ENCODE assay signal across 29 cellular contexts in the genomic region with DNA sequence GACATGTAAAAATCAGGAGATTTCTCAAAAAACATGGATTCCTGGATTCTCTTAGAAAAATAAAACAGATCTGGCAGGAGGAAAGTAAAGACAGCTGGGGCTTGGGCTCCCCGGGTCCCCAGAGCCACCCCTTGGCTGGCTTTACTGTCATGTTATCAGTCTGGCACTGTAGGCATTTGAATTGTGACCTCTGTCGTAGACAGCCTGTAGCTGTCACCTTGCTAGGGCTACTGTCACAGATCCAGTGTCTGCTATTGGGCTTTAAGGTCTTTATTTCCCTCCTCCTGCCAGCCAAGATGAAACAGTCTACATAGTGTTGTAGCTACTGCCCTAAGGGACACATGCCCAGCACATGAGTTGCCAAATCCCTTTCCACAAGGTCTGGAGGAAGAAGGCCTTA.
"Had no signal": no experiment of that assay in that cellular context is flagged by ENCODE, and none has a peak within 500 bp of the region (broad histone marks: within the 10 kb centered on the region; RNA-seq: fewer than 3 reads in every experiment).

No MANE protein-coding gene starts in this region.

- H3K36me3 ChIP-seq: ascending aorta, cardiac muscle cell, WERI-Rb-1 had no signal

- H3K4me3 ChIP-seq: ascending aorta, cardiac muscle cell had no signal

- H3K27me3 ChIP-seq: ascending aorta, cardiac muscle cell had no signal

- H3K4me1 Mint-ChIP-seq: activated CD4-positive, alpha-beta memory T cell treated with anti-CD3 and anti-CD28 coated beads, Interleukin-2, amount 10 ng/mL, durations not matched to agents 7 days and 5 days; activated CD8-positive, alpha-beta memory T cell treated with anti-CD3 and anti-CD28 coated beads, Interleukin-2, amount 10 ng/mL, durations not matched to agents 7 days and 5 days; activated naive CD4-positive, alpha-beta T cell treated with anti-CD3 and anti-CD28 coated beads, Interleukin-2, amount 50 U/mL, for 24 hours had no signal

- H3K4me1 ChIP-seq: ascending aorta had no signal

- H3K36me3 Mint-ChIP-seq: activated CD8-positive, alpha-beta memory T cell treated with anti-CD3 and anti-CD28 coated beads, Interleukin-2, amount 10 ng/mL, durations not matched to agents 7 days and 5 days; activated naive CD4-positive, alpha-beta T cell treated with anti-CD3 and anti-CD28 coated beads, Interleukin-2, amount 50 U/mL, for 24 hours; activated naive CD8-positive, alpha-beta T cell treated with anti-CD3 and anti-CD28 coated beads, Interleukin-2, amount 10 ng/mL, durations not matched to agents 7 days and 5 days had no signal

- DNase-seq: activated CD4-positive, alpha-beta memory T cell treated with anti-CD3 and anti-CD28 coated beads, Interleukin-2, amount 10 ng/mL, durations not matched to agents 7 days and 5 days; activated CD4-positive, alpha-beta T cell treated with anti-CD3 and anti-CD28 coated beads for 1 hour; activated CD4-positive, alpha-beta T cell treated with anti-CD3 and anti-CD28 coated beads for 48 hours; activated CD4-positive, CD25-positive, alpha-beta regulatory T cell; activated CD8-positive, alpha-beta memory T cell treated with anti-CD3 and anti-CD28 coated beads for 24 hours; activated CD8-positive, alpha-beta memory T cell treated with anti-CD3 and anti-CD28 coated beads, Interleukin-2, amount 10 ng/mL, durations not matched to agents 7 days and 5 days; activated CD8-positive, alpha-beta memory T cell treated with anti-CD3 and anti-CD28 coated beads, Interleukin-2, amount 50 U/mL, for 48 hours; activated effector memory CD4-positive, alpha-beta T cell treated with Interleukin-2 at 50 U/mL for 16 hours; activated naive CD8-positive, alpha-beta T cell treated with anti-CD3 and anti-CD28 coated beads, Interleukin-2, amount 10 ng/mL, durations not matched to agents 7 days and 5 days; activated T-cell treated with anti-CD3 and anti-CD28 coated beads, Interleukin-2, amount 50 U/mL, for 48 hours; amygdala; Karpas-422; KBM-7; NCI-H1048; NCI-H1105 treated with DMSO at 0.1 percent for 48 hours; NCI-H1436; NCI-H1694; NCI-H1930; NCI-H2081 treated with DMSO at 0.1 percent for 48 hours; NCI-H345; NCI-H524 treated with DMSO at 0.1 percent for 48 hours; SIG-M5; SW 1271; T1000; WERI-Rb-1 had no signal

- ATAC-seq: activated CD8-positive, alpha-beta memory T cell treated with anti-CD3 and anti-CD28 coated beads, Interleukin-2, amount 10 ng/mL, durations not matched to agents 7 days and 5 days; Panc1 had no signal

- H3K4me3 Mint-ChIP-seq: activated CD4-positive, alpha-beta memory T cell treated with anti-CD3 and anti-CD28 coated beads, Interleukin-2, amount 10 ng/mL, durations not matched to agents 7 days and 5 days; activated CD8-positive, alpha-beta memory T cell treated with anti-CD3 and anti-CD28 coated beads, Interleukin-2, amount 10 ng/mL, durations not matched to agents 7 days and 5 days; activated naive CD4-positive, alpha-beta T cell treated with anti-CD3 and anti-CD28 coated beads, Interleukin-2, amount 50 U/mL, for 24 hours; activated naive CD8-positive, alpha-beta T cell treated with anti-CD3 and anti-CD28 coated beads, Interleukin-2, amount 10 ng/mL, durations not matched to agents 7 days and 5 days had no signal

- H3K27ac ChIP-seq: ascending aorta, cardiac muscle cell, WERI-Rb-1 had no signal

- H3K27me3 Mint-ChIP-seq: activated CD4-positive, alpha-beta memory T cell treated with anti-CD3 and anti-CD28 coated beads, Interleukin-2, amount 10 ng/mL, durations not matched to agents 7 days and 5 days; activated CD8-positive, alpha-beta memory T cell treated with anti-CD3 and anti-CD28 coated beads, Interleukin-2, amount 10 ng/mL, durations not matched to agents 7 days and 5 days; activated naive CD4-positive, alpha-beta T cell treated with anti-CD3 and anti-CD28 coated beads, Interleukin-2, amount 50 U/mL, for 24 hours; activated naive CD8-positive, alpha-beta T cell treated with anti-CD3 and anti-CD28 coated beads, Interleukin-2, amount 10 ng/mL, durations not matched to agents 7 days and 5 days had no signal

- H3K9me3 Mint-ChIP-seq: activated CD4-positive, alpha-beta memory T cell treated with anti-CD3 and anti-CD28 coated beads, Interleukin-2, amount 10 ng/mL, durations not matched to agents 7 days and 5 days; activated naive CD4-positive, alpha-beta T cell treated with anti-CD3 and anti-CD28 coated beads, Interleukin-2, amount 50 U/mL, for 24 hours had no signal

- H3K9me3 ChIP-seq: ascending aorta had no signal

- H3K27ac Mint-ChIP-seq: activated CD4-positive, alpha-beta memory T cell treated with anti-CD3 and anti-CD28 coated beads, Interleukin-2, amount 10 ng/mL, durations not matched to agents 7 days and 5 days; activated CD8-positive, alpha-beta memory T cell treated with anti-CD3 and anti-CD28 coated beads, Interleukin-2, amount 10 ng/mL, durations not matched to agents 7 days and 5 days; activated naive CD4-positive, alpha-beta T cell treated with anti-CD3 and anti-CD28 coated beads, Interleukin-2, amount 50 U/mL, for 24 hours; activated naive CD8-positive, alpha-beta T cell treated with anti-CD3 and anti-CD28 coated beads, Interleukin-2, amount 10 ng/mL, durations not matched to agents 7 days and 5 days had no signal
